ENCODE assay signal across 14 cellular contexts in the genomic region with DNA sequence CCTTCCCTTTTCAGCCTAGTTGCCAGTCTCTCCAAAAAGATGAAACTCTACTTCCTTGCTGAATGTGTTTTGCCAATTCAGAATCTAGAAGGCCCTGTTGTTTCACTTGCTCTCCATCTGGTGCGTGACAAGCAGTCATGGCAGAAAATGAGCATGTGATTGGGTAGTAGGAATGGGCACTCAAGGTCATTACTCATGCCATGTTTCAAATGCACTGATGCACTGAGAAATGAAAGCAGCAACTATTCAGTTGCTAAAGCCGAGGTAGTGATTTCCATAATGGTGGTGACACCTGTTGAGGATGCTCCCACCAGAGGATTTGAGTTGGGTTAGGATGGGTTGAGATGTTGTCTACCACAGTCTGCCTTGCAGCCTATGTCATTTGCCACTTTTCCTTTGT. TPM values are rescaled to one million over a fixed set of nuclear protein-coding genes. Genes with fewer than 3 reads are reported as not detected.
DNase-seq lines count a peak whose midpoint lies in the region; ATAC-seq and TF ChIP-seq lines count a peak whose summit lies in the region.
"Had no signal": no experiment of that assay in that cellular context is flagged by ENCODE, and none has a peak within 500 bp of the region (broad histone marks: within the 10 kb centered on the region; RNA-seq: fewer than 3 reads in every experiment).

No MANE protein-coding gene starts in this region.

- no peaks in the 10 kb centered on the region for H3K27me3 ChIP-seq in A673 (replicated peaks; ENCODE audit: insufficient read depth, low read depth, low read length, poor library complexity)
- H3K27me3 ChIP-seq: adrenal gland, suprapubic skin had no signal

- BruUV-seq in A673 (replicated peaks; lab: Mats Ljungman, UMichigan), result no TSS peak

- H3K27ac ChIP-seq in A673 (ENCODE audit: low read depth, low read length, poor library complexity, severe bottlenecking), result no peak overlapping the region
- H3K27ac ChIP-seq: suprapubic skin had no signal

- CTCF ChIA-PET in A673 (lab: Charles Lee), result no interaction called here

- ATAC-seq in GM18520 (IDR thresholded peaks at IDR 0.05; ENCODE audit: unreplicated experiment) (peak; percentile 50), GM21528 (IDR thresholded peaks at IDR 0.05; ENCODE audit: low FRiP score, unreplicated experiment) (peak; percentile 35), HG03196 (IDR thresholded peaks at IDR 0.05; ENCODE audit: unreplicated experiment) (peak; percentile 42), esophagus mucosa (peak; percentile 9), HG02840 (IDR thresholded peaks at IDR 0.05; ENCODE audit: low FRiP score, unreplicated experiment) (no peak)
- ATAC-seq: CD8-positive, alpha-beta T cell had no signal

- POLR2A ChIA-PET in A673 (lab: Charles Lee; ENCODE audit: low non-redundant PET), result interaction anchor here (0.6 kb wide), 1 partner anchor 8 kb away, joined by 3 read pairs; no protein-coding TSS in a partner anchor

- intact Hi-C loops in A673 (cut with micrococcal nuclease; ENCODE audit: unreplicated experiment), result no loop called here

- no peaks in the 10 kb centered on the region for H3K36me3 ChIP-seq in A673 (ENCODE audit: insufficient read depth, low read length, poor library complexity, severe bottlenecking)
- H3K36me3 ChIP-seq: suprapubic skin had no signal

- H3K4me1 ChIP-seq in A673 (ENCODE audit: insufficient read depth, low read length, poor library complexity, severe bottlenecking), result peaks cover 27% of the 10 kb centered on the region

- H3K4me3 ChIP-seq in A673 (ENCODE audit: low read depth, low read length, poor library complexity, severe bottlenecking), result no peak overlapping the region
- H3K4me3 ChIP-seq: adrenal gland, suprapubic skin had no signal

- H3K9me3 ChIP-seq in A673 (ENCODE audit: low read depth, low read length, poor library complexity, severe bottlenecking), result no peaks in the 10 kb centered on the region
- H3K9me3 ChIP-seq: adrenal gland, suprapubic skin had no signal

- no peak for TF ChIP-seq CTCF in A673 (conservative IDR thresholded peaks at IDR 0.05; ENCODE audit: low read depth, low read length)

- no peak for DNase-seq in A673 (ENCODE audit: low spot score)
- no peak for DNase-seq in NCI-H524 treated with DMSO at 0.1 percent for 48 hours (lab: John Stamatoyannopoulos, UW)
- DNase-seq in NCI-H1417 treated with DMSO at 0.1 percent for 48 hours (lab: John Stamatoyannopoulos, UW), result no peak
- DNase-seq: activated CD4-positive, alpha-beta T cell treated with anti-CD3 and anti-CD28 coated beads for 48 hours; CD8-positive, alpha-beta T cell; naive B cell; NCI-H2107 had no signal

RNA-seq across cellular contexts. Expression of a gene that starts 12.7 kb away (rescaled TPM):
- total RNA-seq in esophagus mucosa, result 18.4 TPM
- total RNA-seq in A673 (2021), result 19.1 and 23.7 TPM in 2 replicates
